Comparison of ENCODE assay signal across 25 cellular contexts in genomic region chr15:60243769-60244168, GRCh38.
"Had no signal": no experiment of that assay in that cellular context is flagged by ENCODE, and none has a peak within 500 bp of the region (broad histone marks: within the 10 kb centered on the region; RNA-seq: fewer than 3 reads in every experiment).

No MANE protein-coding gene starts in this region.

- H3K4me3 ChIP-seq: MG63, SJSA1, SK-N-MC had no signal

- FAIRE-seq: HepG2, RCC 7860 had no signal

- ATAC-seq: HepG2 had no signal

- H3K36me3 ChIP-seq: MG63, SJSA1 had no signal

- DNase-seq: IMR-90, Karpas-422, KG1, MG63, NCI-H1092, NCI-H1105 treated with DMSO at 0.1 percent for 48 hours, NCI-H1417 treated with DMSO at 0.1 percent for 48 hours, NCI-H146, NCI-H1694 treated with DMSO at 0.1 percent for 48 hours, NCI-H1930, NCI-H2081, NCI-H2107, NCI-H2227 treated with DMSO at 0.1 percent for 48 hours, NCI-H446, NCI-H510A, NCI-H524 treated with DMSO at 0.1 percent for 48 hours, NCI-H69, NCI-H774, Right ventricle myocardium superior, RPMI8226, SIG-M5 had no signal

- H3K4me1 ChIP-seq: SJSA1 had no signal

- H3K27ac ChIP-seq: SJSA1, SK-N-MC had no signal
